8 cellular contexts compared by ENCODE assay signal in the genomic region with DNA sequence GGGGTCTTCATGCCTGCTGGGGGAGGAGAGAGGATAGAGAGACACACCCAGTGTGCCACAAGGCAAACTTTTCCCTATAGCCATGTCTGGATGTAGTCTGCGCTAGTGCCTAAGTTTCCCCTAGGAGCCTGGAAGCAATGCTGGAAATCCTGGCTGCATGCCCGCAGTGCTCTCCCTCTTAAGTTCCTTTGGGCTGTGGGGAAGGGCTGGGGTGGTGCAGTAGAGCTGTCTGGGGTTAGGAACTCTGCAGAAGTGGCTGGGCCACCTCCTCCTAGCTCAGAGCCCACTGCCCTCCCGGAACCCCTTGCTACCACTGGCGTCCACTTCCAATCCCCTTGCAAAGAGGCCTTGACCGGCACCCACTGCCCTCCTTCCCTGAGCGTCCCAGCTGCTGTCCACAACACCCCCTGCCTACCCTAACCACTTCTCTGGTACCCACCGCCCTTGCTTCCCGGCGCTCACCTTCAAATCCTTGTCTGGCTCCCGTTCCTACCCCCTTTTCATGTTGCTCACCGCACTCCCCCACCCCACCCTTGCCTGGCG. TPM values are rescaled to one million over a fixed set of nuclear protein-coding genes. Genes with fewer than 3 reads are reported as not detected.
DNase-seq lines count a peak whose midpoint lies in the region; ATAC-seq, FAIRE-seq and TF ChIP-seq lines count a peak whose summit lies in the region.
"Not testable (repeated sequence)": the region's sequence is repeated elsewhere in the genome, so short reads cannot be mapped to it uniquely, and the experiment has no call there.

No MANE protein-coding gene starts in this region.

- TF ChIP-seq POLR2A in esophagus muscularis mucosa (IDR thresholded peaks at IDR 0.05; ENCODE audit: low read depth); stomach (IDR thresholded peaks at IDR 0.05): not testable (repeated sequence)

- ATAC-seq in SK-N-SH treated with all-trans-retinoic acid at 6 μM for 48 hours, result peak; percentile 32

- intact Hi-C loops in esophagus muscularis mucosa (cut with DNase I); kidney (cut with DNase I); stomach (cut with DNase I; ENCODE audit: low total_unique reads): not testable (repeated sequence)

- not testable (repeated sequence) for H3K27me3 Mint-ChIP-seq in astrocyte (ENCODE audit: low read depth, unreplicated experiment); neural progenitor cell (ENCODE audit: insufficient read depth, low read depth)

- H3K4me3 Mint-ChIP-seq in astrocyte (ENCODE audit: unreplicated experiment), result peak overlapping the region; percentile 95
- peak overlapping the region; percentile 90 for H3K4me3 Mint-ChIP-seq in neural progenitor cell

- H3K4me1 Mint-ChIP-seq in astrocyte (ENCODE audit: low read depth, unreplicated experiment); neural progenitor cell: not testable (repeated sequence)

- peak overlapping the region; percentile 36 to 72 (median 66); a peak in 18 of 22 replicates for H3K4me2 ChIP-seq in BLaER1 treated with 17β-estradiol and CSF1 and Interleukin-3, amounts not matched to agents 10 nM and 100 nM
- peak overlapping the region; percentile 83 for H3K4me2 ChIP-seq in astrocyte (ENCODE audit: low read length)
- H3K4me2 ChIP-seq in neural progenitor cell, result peak overlapping the region; percentile 86

- H3K9me3 Mint-ChIP-seq in astrocyte (ENCODE audit: unreplicated experiment); neural progenitor cell: not testable (repeated sequence)

- peak overlapping the region; percentile 70 to 82 (median 79); a peak in 21 of 22 replicates for H3K9ac ChIP-seq in BLaER1 treated with 17β-estradiol and CSF1 and Interleukin-3, amounts not matched to agents 10 nM and 100 nM
- H3K9ac ChIP-seq in astrocyte (ENCODE audit: low read length), result peak overlapping the region; percentile 81
- peak overlapping the region in 1 of 2 donors; percentile 29 for H3K9ac ChIP-seq in kidney (ENCODE audit: low read length in 2 of 2)
- H3K9ac ChIP-seq in neural progenitor cell, result peak overlapping the region; percentile 37

- H3K27me3 ChIP-seq in BLaER1 treated with 17β-estradiol and CSF1 and Interleukin-3, amounts not matched to agents 10 nM and 100 nM, result peaks cover 13 to 45% (median 31%) of the 10 kb centered on the region in 11 experiments; a peak in 21 of 22 replicates
- not testable (repeated sequence) for H3K27me3 ChIP-seq in astrocyte (ENCODE audit: insufficient read depth, low read length); esophagus muscularis mucosa; neural progenitor cell; stomach

- not testable (repeated sequence) for TF ChIP-seq CTCF in astrocyte (IDR thresholded peaks at IDR 0.05; ENCODE audit: insufficient read depth, low read depth, low read length); esophagus muscularis mucosa (IDR thresholded peaks at IDR 0.05); kidney (IDR thresholded peaks at IDR 0.05; ENCODE audit: borderline replicate concordance, extremely low read depth, insufficient read depth); neural progenitor cell (IDR thresholded peaks at IDR 0.05); stomach (IDR thresholded peaks at IDR 0.05)

- peak overlapping the region; percentile 53 to 70 (median 62) for H3K4me3 ChIP-seq in BLaER1 treated with 17β-estradiol and CSF1 and Interleukin-3, amounts not matched to agents 10 nM and 100 nM
- H3K4me3 ChIP-seq in astrocyte (ENCODE audit: insufficient read depth, low read depth, low read length) (peak overlapping the region; percentile 70), esophagus muscularis mucosa (peak overlapping the region; percentile 57 to 79 (median 64)), kidney (ENCODE audit: low read length in 2 of 2) (peak overlapping the region; percentile 63 to 77), neural progenitor cell (peak overlapping the region; percentile 61), stomach (peak overlapping the region; percentile 53 to 64 (median 56))

- H3K79me2 ChIP-seq in astrocyte (ENCODE audit: insufficient read depth, low read length), result not testable (repeated sequence)
- H3K79me2 ChIP-seq in neural progenitor cell (ENCODE audit: low read depth), result peaks cover 12% of the 10 kb centered on the region

- H3F3A ChIP-seq in neural progenitor cell (ENCODE audit: low read depth), result not testable (repeated sequence)

- DNase-seq in HS-27A (ENCODE audit: low read depth) (peak; percentile 1), kidney (peak; percentile 72)
- not testable (repeated sequence) for DNase-seq in astrocyte (ENCODE audit: low read depth); esophagus muscularis mucosa (ENCODE audit: extremely low spot score); neural progenitor cell (ENCODE audit: low spot score); stomach

- not testable (repeated sequence) for H3K36me3 Mint-ChIP-seq in astrocyte (ENCODE audit: low read depth, unreplicated experiment); neural progenitor cell

- H3K27ac ChIP-seq in BLaER1 treated with 17β-estradiol and CSF1 and Interleukin-3, amounts not matched to agents 10 nM and 100 nM, result peak overlapping the region; percentile 53 to 84 (median 72)
- H3K27ac ChIP-seq in astrocyte (ENCODE audit: low read depth, low read length) (peak overlapping the region; percentile 70), esophagus muscularis mucosa (replicated peaks in 1 of 4) (peak overlapping the region; percentile 75 to 84 (median 80)), kidney (ENCODE audit: low read depth in 2 of 2, low read length in 2 of 2) (peak overlapping the region in 1 of 2 donors; percentile 69), stomach (peak overlapping the region; percentile 71 to 87 (median 72))
- not testable (repeated sequence) for H3K27ac ChIP-seq in neural progenitor cell

- H3K9me3 ChIP-seq in BLaER1 treated with 17β-estradiol and CSF1 and Interleukin-3, amounts not matched to agents 10 nM and 100 nM (replicated peaks in 1 of 11); astrocyte (ENCODE audit: insufficient read depth, low read depth, low read length); esophagus muscularis mucosa; kidney (ENCODE audit: control insufficient read depth in 1 of 2, low read length in 2 of 2); neural progenitor cell (ENCODE audit: low read depth); stomach: not testable (repeated sequence)

- 36% methylated on average over 9 of the region's 12 CpGs for WGBS in esophagus muscularis mucosa
- WGBS in stomach, 5 donors, result 1 to 52% (median 4%) methylated on average over 3 to 10 of the region's 12 CpGs

- not testable (repeated sequence) for TF ChIP-seq EP300 in esophagus muscularis mucosa (IDR thresholded peaks at IDR 0.05); stomach (IDR thresholded peaks at IDR 0.05)

- H4K20me1 ChIP-seq in BLaER1 treated with 17β-estradiol and CSF1 and Interleukin-3, amounts not matched to agents 10 nM and 100 nM; astrocyte (ENCODE audit: insufficient read depth, low read length); neural progenitor cell (ENCODE audit: low read depth): not testable (repeated sequence)

- peak overlapping the region; percentile 63 for H2AFZ ChIP-seq in astrocyte (ENCODE audit: low read depth, low read length)
- not testable (repeated sequence) for H2AFZ ChIP-seq in neural progenitor cell (replicated peaks)

- not testable (repeated sequence) for H3K36me3 ChIP-seq in BLaER1 treated with 17β-estradiol and CSF1 and Interleukin-3, amounts not matched to agents 10 nM and 100 nM; astrocyte (ENCODE audit: insufficient read depth, low read length); esophagus muscularis mucosa; kidney (ENCODE audit: control insufficient read depth in 1 of 2, insufficient read depth in 2 of 2, low read length in 2 of 2); neural progenitor cell; stomach

- not testable (repeated sequence) for FAIRE-seq in astrocyte (lab: Jason Lieb, UNC); kidney (lab: Jason Lieb, UNC)

- H3K4me1 ChIP-seq in BLaER1 treated with 17β-estradiol and CSF1 and Interleukin-3, amounts not matched to agents 10 nM and 100 nM; astrocyte (ENCODE audit: insufficient read depth, low read length); esophagus muscularis mucosa; kidney (ENCODE audit: control insufficient read depth in 1 of 2, insufficient read depth in 1 of 2, low read depth in 1 of 2, low read length in 2 of 2); neural progenitor cell; stomach: not testable (repeated sequence)

- H3K27ac Mint-ChIP-seq in astrocyte (ENCODE audit: unreplicated experiment), result peak overlapping the region; percentile 62
- H3K27ac Mint-ChIP-seq in neural progenitor cell, result peak overlapping the region; percentile 8

RNA-seq across cellular contexts. Expression of a gene that starts 0.7 kb away (rescaled TPM):
- total RNA-seq in astrocyte, result 12.1 and 13.0 TPM in 2 replicates
- 10 to 100 TPM in 1 of 4 donors, 1 to 10 TPM in 3; 6.2 to 15.4 (median 9.3) TPM for total RNA-seq in esophagus muscularis mucosa
- total RNA-seq in kidney, result 13.7 TPM
- polyA plus RNA-seq in kidney (ENCODE audit: insufficient read depth, low read depth, low replicate concordance), result 10.9 TPM
- total RNA-seq in neural progenitor cell (ENCODE audit: low replicate concordance), result 6.0 and 15.3 TPM in 2 replicates
- 1 to 10 TPM in 3 of 5 donors, not detected in 2; 4.1 to 9.9 (median 6.7) TPM for total RNA-seq in stomach
- polyA plus RNA-seq in stomach, result 10 to 100 TPM in 1 of 3 donors, 1 to 10 TPM in 2; 4.9 to 10.3 (median 6.9) TPM

RNA-seq across cellular contexts. Expression of a gene that starts 16.5 kb away (rescaled TPM):
- total RNA-seq in astrocyte (1.2 TPM in 2 replicates), esophagus muscularis mucosa (under 1 TPM in 3 of 4 donors, not detected in 1; 0.17 to 0.58 (median 0.34) TPM), kidney (0.63 TPM), neural progenitor cell (ENCODE audit: low replicate concordance) (0.26 and 0.99 TPM in 2 replicates), stomach (1 to 10 TPM in 3 of 5 donors, under 1 TPM in 1, not detected in 1; 0.87 to 2.9 (median 1.2) TPM)
- polyA plus RNA-seq in kidney (ENCODE audit: insufficient read depth, low read depth, low replicate concordance) (not detected), stomach (under 1 TPM in 2 of 3 donors, not detected in 1; 0.19 to 0.38 TPM)
